In the genomic region with DNA sequence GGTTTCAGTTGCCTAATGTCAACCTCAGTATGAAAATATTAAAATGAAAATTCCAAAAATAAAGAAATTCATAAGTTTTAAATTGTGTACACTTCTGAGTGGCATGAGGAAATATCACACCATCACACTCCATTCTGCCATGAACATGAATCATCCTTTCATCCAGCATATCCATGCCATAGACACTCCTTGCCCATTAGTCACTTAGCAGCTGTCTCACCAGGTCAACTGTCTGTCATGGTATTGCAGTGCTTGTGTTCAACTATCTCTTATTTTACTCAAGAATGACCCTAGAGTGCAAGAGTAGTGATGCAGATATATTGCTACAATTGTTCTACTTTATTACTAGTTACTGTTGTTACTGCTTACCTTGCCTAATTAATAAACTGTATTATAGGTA, we compare ENCODE assay signal across 17 cellular contexts.
DNase-seq lines count a peak whose midpoint lies in the region.
"Had no signal": no experiment of that assay in that cellular context is flagged by ENCODE, and none has a peak within 500 bp of the region (broad histone marks: within the 10 kb centered on the region; RNA-seq: fewer than 3 reads in every experiment).

No MANE protein-coding gene starts in this region.

- peak overlapping the region; percentile 76 for H3K27ac ChIP-seq in SJCRH30
- H3K27ac ChIP-seq: 22Rv1, HL-60, SJSA1 had no signal

- in situ Hi-C loops in KBM-7 (cut with MboI; ENCODE audit: low pct_unique_long_range_greater_than_20kb, low sequenced_read_pairs), result no loop called here

- H3K9me3 ChIP-seq in SJCRH30 (replicated peaks), result no peaks in the 10 kb centered on the region
- H3K9me3 ChIP-seq: SJSA1 had no signal

- H3K27me3 ChIP-seq in SJCRH30, result no peaks in the 10 kb centered on the region
- H3K27me3 ChIP-seq: SJSA1 had no signal

- H3K4me3 ChIP-seq in SJCRH30 (no peak overlapping the region), skeletal muscle cell (ENCODE audit: low read depth, low read length) (no peak overlapping the region)
- H3K4me3 ChIP-seq: K562, SJSA1 had no signal

- DNase-seq in DMS53 (lab: John Stamatoyannopoulos, UW) (peak; percentile 51), DMS53 treated with DMSO at 0.1 percent for 48 hours (lab: John Stamatoyannopoulos, UW; ENCODE audit: unreplicated experiment) (no peak), SJCRH30 (peak; percentile 69 to 81), glomerular visceral epithelial cell (ENCODE audit: extremely low spot score) (peak; percentile 42), skeletal muscle cell (ENCODE audit: low read depth) (peak; percentile 34), mucosa of gallbladder (ENCODE audit: low spot score) (no peak), KBM-7 (no peak)
- no peak for DNase-seq in stimulated activated CD4-positive, alpha-beta T cell treated with anti-CD3 and anti-CD28 coated beads, Interleukin-4, amount 100 ng/mL, for 4 hours
- DNase-seq: CD4-positive, alpha-beta memory T cell; DND-41; HCEC 1CT; NCI-H187; NCI-H526 treated with DMSO at 0.1 percent for 48 hours had no signal

- peaks cover 20% of the 10 kb centered on the region for H3K4me1 ChIP-seq in SJCRH30
- H3K4me1 ChIP-seq: SJSA1 had no signal

- no peaks in the 10 kb centered on the region for H3K36me3 ChIP-seq in SJCRH30
- H3K36me3 ChIP-seq: SJSA1 had no signal

Comparison
In these comparisons a context has a peak if more than half of its experiments do, and no peak if none do; other contexts are left out.
1. DNase-seq: peak in DMS53 (single experiment), SJCRH30 (2 of 2), glomerular visceral epithelial cell (single experiment) and skeletal muscle cell (single experiment); none in DMS53 treated with DMSO at 0.1 percent for 48 hours (single experiment), mucosa of gallbladder (single experiment), stimulated activated CD4-positive, alpha-beta T cell treated with anti-CD3 and anti-CD28 coated beads, Interleukin-4, amount 100 ng/mL, for 4 hours (0 of 2) and KBM-7 (single experiment).